Comparison of ENCODE assay signal across 25 cellular contexts in genomic region chr5:172723508-172723907, GRCh38. TPM values are rescaled to one million over a fixed set of nuclear protein-coding genes. Genes with fewer than 3 reads are reported as not detected.
DNase-seq lines count a peak whose midpoint lies in the region; ATAC-seq and TF ChIP-seq lines count a peak whose summit lies in the region.
"Had no signal": no experiment of that assay in that cellular context is flagged by ENCODE, and none has a peak within 500 bp of the region (broad histone marks: within the 10 kb centered on the region; RNA-seq: fewer than 3 reads in every experiment).

No MANE protein-coding gene starts in this region.

- H3K4me3 ChIP-seq in dorsolateral prefrontal cortex: peak overlapping the region in 33 of 59 donors; percentile 1 to 58 (median 34)
- H3K4me3 ChIP-seq: BLaER1, GM23338, HAP-1, PC-9 had no signal

- no peaks in the 10 kb centered on the region for H3K27me3 ChIP-seq in dorsolateral prefrontal cortex
- H3K27me3 ChIP-seq: BLaER1 had no signal

- intact Hi-C loops in dorsolateral prefrontal cortex (cut with DNase I): no loop called here

- in situ Hi-C loops in SK-MEL-5 (cut with HindIII; ENCODE audit: low pct_unique_long_range_greater_than_20kb, low sequenced_read_pairs): no loop called here

- H3K27ac ChIP-seq in dorsolateral prefrontal cortex (peak overlapping the region; percentile 9 to 96 (median 85)), temporal lobe (ENCODE audit: low read depth, low read length) (peak overlapping the region; percentile 73)
- H3K27ac ChIP-seq: BLaER1, HL-60, PC-9 had no signal

- no peak for ATAC-seq in HG03135 (IDR thresholded peaks at IDR 0.05; ENCODE audit: unreplicated experiment)
- ATAC-seq: GM23338, HepG2 had no signal

- peak; percentile 68 for DNase-seq in SK-MEL-5 (ENCODE audit: low read depth, low spot score)
- DNase-seq in dorsolateral prefrontal cortex: no peak
- DNase-seq in midbrain (lab: John Stamatoyannopoulos, UW): peak; percentile 55
- no peak for DNase-seq in GDM1 (lab: John Stamatoyannopoulos, UW)
- no peak for DNase-seq in COR-L47 (lab: John Stamatoyannopoulos, UW)
- DNase-seq: Calu3; CD4-positive, alpha-beta memory T cell; DMS153; KBM-7; MM.1S; NCI-H1048; NCI-H1417 treated with DMSO at 0.1 percent for 48 hours; NCI-H187; NCI-H510A; PC-9; RPMI8226; SHP77 treated with DMSO at 0.1 percent for 48 hours; SK-N-SH had no signal

- TF ChIP-seq CTCF in dorsolateral prefrontal cortex (IDR thresholded peaks at IDR 0.05 in 54 of 56, conservative IDR thresholded peaks at IDR 0.05 in 2 of 56; ENCODE audit: low read depth in 1 of 56, partially characterized antibody in 56 of 56): peak in 3 of 56 donors; percentile 5 to 15 (median 14)

RNA-seq across cellular contexts. Expression of gene DUSP1, which starts 47.5 kb away (rescaled TPM):
- 10.9 and 11.3 TPM in 2 replicates for total RNA-seq in SK-MEL-5 (2014; rRNA removed; shearing (Covaris generic))
- polyA plus RNA-seq in SK-MEL-5 (2015; cell fraction: cytosol; rRNA removed): 10.7 and 11.3 TPM in 2 replicates
- polyA plus RNA-seq in SK-MEL-5 (2015; cell fraction: nucleus; rRNA removed): 16.0 and 19.7 TPM in 2 replicates
- total RNA-seq in dorsolateral prefrontal cortex (100 to 1,000 TPM in 26 of 120 experiments, 10 to 100 TPM in 94; 25.5 to 228 (median 63.6) TPM), temporal lobe (58.5 TPM)

Comparison
In these comparisons a context has a peak if more than half of its experiments do, and no peak if none do; other contexts are left out.
1. DNase-seq: peak in SK-MEL-5 (single experiment) and midbrain (single experiment); none in dorsolateral prefrontal cortex (0 of 10), GDM1 (single experiment) and COR-L47 (single experiment).